1 cellular context compared by ENCODE assay signal in genomic region chr6:73722318-73723060, GRCh38.
A peak's percentile ranks its signal among the peaks of the same experiment; 100 is the strongest.
TF ChIP-seq lines count a peak whose summit lies in the region.

No MANE protein-coding gene starts in this region.

TF ChIP-seq in GM12878, 131 proteins besides CTCF, POLR2A, EP300 and RAD21 (continued from another document):
- TF ChIP-seq PAX5 (IDR thresholded peaks at IDR 0.05; ENCODE audit: borderline replicate concordance, low read depth, low read length) = no peak
- no peak for TF ChIP-seq ZNF622 (IDR thresholded peaks at IDR 0.05)
- TF ChIP-seq RFX5 (IDR thresholded peaks at IDR 0.05; ENCODE audit: low read depth, low read length) = no peak
- TF ChIP-seq RAD51 (IDR thresholded peaks at IDR 0.05) = peak; percentile 17; the same call in 1 of the 2 replicates
- no peak for TF ChIP-seq SMC3 (IDR thresholded peaks at IDR 0.05; ENCODE audit: borderline replicate concordance, low read length)
- TF ChIP-seq CHD1 (IDR thresholded peaks at IDR 0.05; ENCODE audit: low read depth, low read length) = no peak
- TF ChIP-seq HDAC2 (IDR thresholded peaks at IDR 0.05) = no peak
- TF ChIP-seq ZNF207 (IDR thresholded peaks at IDR 0.05; ENCODE audit: borderline replicate concordance) = no peak
- TF ChIP-seq BACH1 (IDR thresholded peaks at IDR 0.05; ENCODE audit: borderline replicate concordance) = peak; percentile 18; the same call in 1 of the 2 replicates
- TF ChIP-seq PAX8 (IDR thresholded peaks at IDR 0.05) = no peak
- TF ChIP-seq STAT3 (IDR thresholded peaks at IDR 0.05; ENCODE audit: low read depth, low read length) = no peak
- no peak for TF ChIP-seq CBX3 (IDR thresholded peaks at IDR 0.05; ENCODE audit: borderline replicate concordance, low read depth)
- no peak for TF ChIP-seq STAT1 (conservative IDR thresholded peaks at IDR 0.05)
- TF ChIP-seq CBX5 (IDR thresholded peaks at IDR 0.05; ENCODE audit: low read depth) = no peak
- TF ChIP-seq CUX1 (IDR thresholded peaks at IDR 0.05; ENCODE audit: insufficient replicate concordance, low read depth, low read length) = no peak
